ENCODE assay signal across 1 cellular context in the genomic region with DNA sequence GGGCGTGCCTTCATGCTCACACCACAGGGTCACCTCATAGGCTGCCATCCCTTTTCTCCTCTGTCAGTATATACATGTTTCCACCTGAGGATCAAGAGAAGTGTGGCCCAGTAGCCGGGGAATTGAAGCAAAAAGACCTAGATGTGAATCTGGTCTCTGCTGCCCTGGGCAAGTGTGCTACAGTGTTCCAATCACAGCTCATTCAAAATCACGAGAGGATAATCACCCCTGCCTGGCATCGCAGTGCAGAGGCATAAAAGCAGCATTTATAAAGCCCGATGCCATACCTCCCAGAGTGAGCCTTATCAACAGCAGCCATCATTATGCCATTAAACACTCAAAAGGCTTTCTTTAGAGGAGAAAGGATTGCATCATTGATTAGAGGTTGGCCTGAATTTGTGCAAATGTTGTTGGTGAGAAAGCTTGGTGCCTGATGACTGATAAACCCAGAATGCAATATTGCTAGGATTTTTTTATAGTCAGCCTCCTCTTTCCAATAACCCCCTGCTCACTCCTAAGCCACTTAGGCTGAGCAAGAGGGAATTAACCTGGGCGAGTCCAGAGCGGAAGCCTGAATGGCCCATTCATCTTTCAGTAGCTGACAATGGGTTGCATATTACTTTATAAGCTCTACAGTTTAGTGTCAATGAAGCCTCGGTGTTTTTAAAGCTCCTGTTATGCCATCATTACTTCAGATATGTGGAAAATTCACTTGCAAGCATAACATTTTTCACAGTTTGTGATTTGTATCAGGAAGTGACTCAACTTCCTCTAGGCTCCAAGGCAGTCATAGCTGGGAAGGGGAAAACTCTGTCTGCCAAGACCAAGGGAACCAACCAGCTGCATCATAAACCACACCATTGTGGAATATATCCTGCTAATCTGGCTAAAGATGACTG.
TF ChIP-seq lines count a peak whose summit lies in the region.

No MANE protein-coding gene starts in this region.

TF ChIP-seq in endothelial cell of umbilical vein, 7 proteins besides CTCF, POLR2A, EP300 and RAD21 (continued from another document):
- no peak for TF ChIP-seq MYC (IDR thresholded peaks at IDR 0.05; ENCODE audit: low read depth, low read length)
